In the genomic region with DNA sequence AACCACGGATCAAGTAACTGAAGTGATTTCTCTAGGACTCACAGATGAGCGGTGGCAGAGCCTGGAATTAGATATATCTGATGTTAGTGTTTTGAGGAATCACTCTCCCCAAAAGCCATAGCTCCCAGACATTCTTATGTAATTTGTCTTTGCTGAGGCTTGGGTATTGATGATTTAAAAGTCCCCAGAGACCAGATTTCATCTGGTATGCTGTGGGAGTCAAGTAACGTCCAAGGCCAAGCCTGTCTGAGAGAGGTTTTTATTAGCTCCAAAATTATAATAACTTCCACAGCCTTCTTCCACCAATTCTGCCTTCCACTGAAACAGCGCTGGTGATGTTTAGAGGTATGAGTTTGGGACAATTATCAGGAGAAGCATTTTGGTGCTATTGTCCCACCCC, we compare ENCODE assay signal across 24 cellular contexts. TPM values are rescaled to one million over a fixed set of nuclear protein-coding genes. Genes with fewer than 3 reads are reported as not detected.
"Had no signal": no experiment of that assay in that cellular context is flagged by ENCODE, and none has a peak within 500 bp of the region (broad histone marks: within the 10 kb centered on the region; RNA-seq: fewer than 3 reads in every experiment).

No MANE protein-coding gene starts in this region.

- H3K4me3 ChIP-seq: adrenal gland, Peyer's patch, SJSA1 had no signal

- H3K4me3 Mint-ChIP-seq: activated CD4-positive, alpha-beta memory T cell treated with anti-CD3 and anti-CD28 coated beads for 36 hours; activated CD4-positive, alpha-beta T cell treated with anti-CD3 and anti-CD28 coated beads, Interleukin-2, amount 10 ng/mL, durations not matched to agents 24 days and 14 days; activated naive CD8-positive, alpha-beta T cell treated with anti-CD3 and anti-CD28 coated beads, Interleukin-2, amount 10 ng/mL, durations not matched to agents 7 days and 5 days; T-helper 1 cell treated with Interleukin-12 subunit alpha and Interleukin-12 subunit beta and Interleukin-4 antibody, amounts not matched to agents 30 μg/mL and 1 μg/mL, for 36 hours had no signal

- H3K9me3 ChIP-seq: adrenal gland, Peyer's patch, SJSA1 had no signal

- DNase-seq: activated CD4-positive, alpha-beta memory T cell treated with anti-CD3 and anti-CD28 coated beads for 36 hours; activated CD4-positive, alpha-beta T cell treated with anti-CD3 and anti-CD28 coated beads for 1 hour; activated CD4-positive, alpha-beta T cell treated with anti-CD3 and anti-CD28 coated beads, Interleukin-2, amount 10 ng/mL, durations not matched to agents 24 days and 14 days; activated naive CD4-positive, alpha-beta T cell treated with anti-CD3 and anti-CD28 coated beads, Interleukin-2, amount 50 U/mL, for 16 hours; activated naive CD8-positive, alpha-beta T cell treated with anti-CD3 and anti-CD28 coated beads, Interleukin-2, amount 10 ng/mL, durations not matched to agents 7 days and 5 days; adrenal gland; anterior cingulate cortex; caudate nucleus; NCI-H1092; NCI-H1417; NCI-H2029; NCI-H2107; NCI-H2171 treated with DMSO at 0.1 percent for 48 hours; NCI-H226; NCI-H526 treated with DMSO at 0.1 percent for 48 hours; Peyer's patch; SHP77; SW 1271 had no signal

- H3K27ac ChIP-seq: adrenal gland, KMS-11, Peyer's patch, SJSA1 had no signal

- ATAC-seq: SK-N-SH treated with all-trans-retinoic acid at 6 μM for 48 hours had no signal

- H3K27me3 ChIP-seq: adrenal gland, Peyer's patch, SJSA1 had no signal

- H3K4me1 ChIP-seq: adrenal gland, Peyer's patch had no signal

- H3K9me3 Mint-ChIP-seq: activated CD4-positive, alpha-beta memory T cell treated with anti-CD3 and anti-CD28 coated beads for 36 hours; activated CD4-positive, alpha-beta T cell treated with anti-CD3 and anti-CD28 coated beads, Interleukin-2, amount 10 ng/mL, durations not matched to agents 24 days and 14 days; activated naive CD8-positive, alpha-beta T cell treated with anti-CD3 and anti-CD28 coated beads, Interleukin-2, amount 10 ng/mL, durations not matched to agents 7 days and 5 days; T-helper 1 cell treated with Interleukin-12 subunit alpha and Interleukin-12 subunit beta and Interleukin-4 antibody, amounts not matched to agents 30 μg/mL and 1 μg/mL, for 36 hours had no signal

- H3K36me3 Mint-ChIP-seq: activated CD4-positive, alpha-beta memory T cell treated with anti-CD3 and anti-CD28 coated beads for 36 hours; activated naive CD8-positive, alpha-beta T cell treated with anti-CD3 and anti-CD28 coated beads, Interleukin-2, amount 10 ng/mL, durations not matched to agents 7 days and 5 days had no signal

- H3K4me1 Mint-ChIP-seq: activated CD4-positive, alpha-beta T cell treated with anti-CD3 and anti-CD28 coated beads, Interleukin-2, amount 10 ng/mL, durations not matched to agents 24 days and 14 days; activated naive CD8-positive, alpha-beta T cell treated with anti-CD3 and anti-CD28 coated beads, Interleukin-2, amount 10 ng/mL, durations not matched to agents 7 days and 5 days had no signal

- H3K36me3 ChIP-seq: adrenal gland, Peyer's patch, SJSA1 had no signal

- H3K27ac Mint-ChIP-seq: activated CD4-positive, alpha-beta memory T cell treated with anti-CD3 and anti-CD28 coated beads for 36 hours; activated CD4-positive, alpha-beta T cell treated with anti-CD3 and anti-CD28 coated beads, Interleukin-2, amount 10 ng/mL, durations not matched to agents 24 days and 14 days; activated naive CD8-positive, alpha-beta T cell treated with anti-CD3 and anti-CD28 coated beads, Interleukin-2, amount 10 ng/mL, durations not matched to agents 7 days and 5 days; T-helper 1 cell treated with Interleukin-12 subunit alpha and Interleukin-12 subunit beta and Interleukin-4 antibody, amounts not matched to agents 30 μg/mL and 1 μg/mL, for 36 hours had no signal

RNA-seq across cellular contexts. Expression of gene KCNIP1, which starts 21.3 kb away (rescaled TPM):
- total RNA-seq: activated CD4-positive, alpha-beta memory T cell treated with anti-CD3 and anti-CD28 coated beads for 36 hours; activated CD4-positive, alpha-beta T cell treated with anti-CD3 and anti-CD28 coated beads, Interleukin-2, amount 10 ng/mL, durations not matched to agents 24 days and 14 days; activated naive CD8-positive, alpha-beta T cell treated with anti-CD3 and anti-CD28 coated beads, Interleukin-2, amount 10 ng/mL, durations not matched to agents 7 days and 5 days; MCF 10A; NCI-H460; Peyer's patch had no signal
